ENCODE assay signal across 2 cellular contexts in the genomic region with DNA sequence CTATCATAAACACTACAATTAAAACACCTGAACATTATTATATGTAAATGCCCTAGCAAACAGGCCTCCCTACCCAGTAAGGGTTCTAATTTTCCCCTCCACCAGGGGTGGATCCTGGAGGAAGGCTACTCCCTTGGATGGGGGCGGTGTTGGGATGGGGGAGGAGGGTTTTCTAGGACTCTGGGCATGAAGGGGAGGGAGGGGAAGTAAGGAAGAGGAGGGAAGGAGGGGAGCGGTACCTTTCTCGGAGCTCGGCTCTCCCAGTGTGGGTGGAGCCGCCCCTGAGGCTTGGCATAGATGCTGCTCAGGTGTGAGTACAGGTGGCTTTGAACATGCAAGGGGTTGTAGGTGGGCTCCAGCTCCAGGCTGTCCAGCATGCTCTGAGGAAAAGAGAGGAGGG.
TF ChIP-seq lines count a peak whose summit lies in the region.

No MANE protein-coding gene starts in this region.

TF ChIP-seq in GM23338, 12 proteins besides CTCF, POLR2A, EP300 and RAD21:
- TF ChIP-seq ZNF114 (CRISPR knock-in tag; IDR thresholded peaks at IDR 0.05): no peak
- TF ChIP-seq EZH2phosphoT487 (IDR thresholded peaks at IDR 0.05; ENCODE audit: unreplicated experiment): no peak
- TF ChIP-seq NANOG (IDR thresholded peaks at IDR 0.05; ENCODE audit: borderline replicate concordance): no peak
- TF ChIP-seq STAT1 (IDR thresholded peaks at IDR 0.05; ENCODE audit: unreplicated experiment): no peak
- no peak for TF ChIP-seq EZH2 (IDR thresholded peaks at IDR 0.05; ENCODE audit: low read depth, unreplicated experiment)
- TF ChIP-seq ZNF462 (CRISPR knock-in tag; IDR thresholded peaks at IDR 0.05): no peak

TF ChIP-seq in GM12878, 131 proteins besides CTCF, POLR2A, EP300 and RAD21:
- TF ChIP-seq ZBTB33 (IDR thresholded peaks at IDR 0.05) (no peak), CREM (IDR thresholded peaks at IDR 0.05; ENCODE audit: low read depth) (no peak), SMAD5 (IDR thresholded peaks at IDR 0.05; ENCODE audit: low read depth) (no peak), CHD1 (IDR thresholded peaks at IDR 0.05; ENCODE audit: low read depth, low read length) (no peak), RUNX3 (IDR thresholded peaks at IDR 0.05; ENCODE audit: low read length) (0 out of 2 replicates have a peak, but pooled peaks have one; percentile 5), MTA2 (IDR thresholded peaks at IDR 0.05; ENCODE audit: low read depth) (no peak)
